1 cellular context compared by ENCODE assay signal in genomic region chr15:95911570-95912279, GRCh38.
A peak's percentile ranks its signal among the peaks of the same experiment; 100 is the strongest.
TF ChIP-seq lines count a peak whose summit lies in the region.

No MANE protein-coding gene starts in this region.

TF ChIP-seq in HEK293, 187 proteins besides CTCF, POLR2A, EP300 and RAD21 (continued from another document):
- TF ChIP-seq, protein P1, sequence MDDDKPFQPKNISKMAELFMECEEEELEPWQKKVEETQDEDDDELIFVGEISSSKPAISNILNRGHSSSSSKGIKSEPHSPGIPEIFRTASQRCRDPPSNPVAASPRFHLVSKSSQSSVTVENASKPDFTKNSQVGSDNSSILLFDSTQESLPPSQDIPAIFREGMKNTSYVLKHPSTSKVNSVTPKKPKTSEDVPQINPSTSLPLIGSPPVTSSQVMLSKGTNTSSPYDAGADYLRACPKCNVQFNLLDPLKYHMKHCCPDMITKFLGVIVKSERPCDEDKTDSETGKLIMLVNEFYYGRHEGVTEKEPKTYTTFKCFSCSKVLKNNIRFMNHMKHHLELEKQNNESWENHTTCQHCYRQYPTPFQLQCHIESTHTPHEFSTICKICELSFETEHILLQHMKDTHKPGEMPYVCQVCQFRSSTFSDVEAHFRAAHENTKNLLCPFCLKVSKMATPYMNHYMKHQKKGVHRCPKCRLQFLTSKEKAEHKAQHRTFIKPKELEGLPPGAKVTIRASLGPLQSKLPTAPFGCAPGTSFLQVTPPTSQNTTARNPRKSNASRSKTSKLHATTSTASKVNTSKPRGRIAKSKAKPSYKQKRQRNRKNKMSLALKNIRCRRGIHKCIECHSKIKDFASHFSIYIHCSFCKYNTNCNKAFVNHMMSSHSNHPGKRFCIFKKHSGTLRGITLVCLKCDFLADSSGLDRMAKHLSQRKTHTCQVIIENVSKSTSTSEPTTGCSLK (tag by site-specific recombination; IDR thresholded peaks at IDR 0.05), result no peak
- TF ChIP-seq GFI1B (tag by site-specific recombination; IDR thresholded peaks at IDR 0.05), result no peak
- no peak for TF ChIP-seq YY1 (tag by site-specific recombination; IDR thresholded peaks at IDR 0.05)
- peak; percentile 60; the same call in 1 of the 2 replicates for TF ChIP-seq ZNF501 (tag by site-specific recombination; IDR thresholded peaks at IDR 0.05)
- no peak for TF ChIP-seq ZNF112 (tag by site-specific recombination; IDR thresholded peaks at IDR 0.05)
- no peak for TF ChIP-seq ZNF169 (tag by site-specific recombination; IDR thresholded peaks at IDR 0.05)
- TF ChIP-seq KLF1 (tag by site-specific recombination; IDR thresholded peaks at IDR 0.05), result no peak
- peak; percentile 56; the same call in 1 of the 2 replicates for TF ChIP-seq ZXDB (tag by site-specific recombination; IDR thresholded peaks at IDR 0.05)
- no peak for TF ChIP-seq ZBTB44 (tag by site-specific recombination; IDR thresholded peaks at IDR 0.05)
- no peak for TF ChIP-seq WT1 (tag by site-specific recombination; IDR thresholded peaks at IDR 0.05)
- TF ChIP-seq ZNF670 (tag by site-specific recombination; IDR thresholded peaks at IDR 0.05; ENCODE audit: low read depth), result no peak
- no peak for TF ChIP-seq ZNF624 (tag by site-specific recombination; IDR thresholded peaks at IDR 0.05)
- TF ChIP-seq AEBP2 (tag by site-specific recombination; IDR thresholded peaks at IDR 0.05; ENCODE audit: borderline replicate concordance), result no peak
- TF ChIP-seq IKZF3 (tag by site-specific recombination; IDR thresholded peaks at IDR 0.05), result peak; percentile 65; the same call in 1 of the 2 replicates
- TF ChIP-seq ZNF121 (tag by site-specific recombination; IDR thresholded peaks at IDR 0.05), result no peak
- TF ChIP-seq ZNF529 (tag by site-specific recombination; IDR thresholded peaks at IDR 0.05; ENCODE audit: insufficient replicate concordance), result no peak
